8 cellular contexts compared by ENCODE assay signal in the genomic region with DNA sequence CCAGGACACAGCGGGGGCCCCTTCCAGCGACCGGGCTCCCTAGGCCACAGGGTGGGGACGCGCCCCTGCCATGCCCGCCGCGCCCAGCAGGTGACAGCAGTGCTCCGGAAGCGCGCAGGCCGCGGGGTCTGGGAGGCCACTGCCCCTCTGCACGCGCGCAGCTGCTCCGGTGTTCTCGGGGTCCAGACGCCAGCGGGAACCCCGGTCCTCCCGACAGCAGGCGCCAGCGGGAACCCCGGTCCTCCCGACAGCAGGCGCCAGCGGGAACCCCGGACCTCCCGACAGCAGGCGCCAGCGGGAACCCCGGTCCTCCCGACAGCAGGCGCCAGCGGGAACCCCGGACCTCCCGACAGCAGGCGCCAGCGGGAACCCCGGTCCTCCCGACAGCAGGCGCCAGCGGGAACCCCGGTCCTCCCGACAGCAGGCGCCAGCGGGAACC. TPM values are rescaled to one million over a fixed set of nuclear protein-coding genes. Genes with fewer than 3 reads are reported as not detected.
A peak's percentile ranks its signal among the peaks of the same experiment; 100 is the strongest.
DNase-seq lines count a peak whose midpoint lies in the region; ATAC-seq and TF ChIP-seq lines count a peak whose summit lies in the region.
"Not testable (repeated sequence)": the region's sequence is repeated elsewhere in the genome, so short reads cannot be mapped to it uniquely, and the experiment has no call there.

No MANE protein-coding gene starts in this region.

- DNase-seq in NCI-H2081 (lab: John Stamatoyannopoulos, UW) (peak; percentile 21 to 29), astrocyte of the hippocampus (ENCODE audit: low read depth, low spot score) (peak; percentile 84), hepatic stellate cell (ENCODE audit: low spot score) (peak; percentile 73), progenitor cell of endocrine pancreas (ENCODE audit: low spot score, unreplicated experiment) (peak; percentile 76)
- not testable (repeated sequence) for DNase-seq in type B pancreatic cell (ENCODE audit: extremely low spot score, unreplicated experiment)

- H3K27me3 Mint-ChIP-seq in progenitor cell of endocrine pancreas: peaks cover 17% of the 10 kb centered on the region
- peaks cover 14% of the 10 kb centered on the region for H3K27me3 Mint-ChIP-seq in type B pancreatic cell

- H3K9me3 Mint-ChIP-seq in progenitor cell of endocrine pancreas (ENCODE audit: low read depth); type B pancreatic cell: not testable (repeated sequence)

- not testable (repeated sequence) for H3K4me3 Mint-ChIP-seq in progenitor cell of endocrine pancreas (ENCODE audit: low read depth); type B pancreatic cell

- not testable (repeated sequence) for H3K27ac Mint-ChIP-seq in progenitor cell of endocrine pancreas, type B pancreatic cell

- peak; percentile 75 for ATAC-seq in HG02678 (IDR thresholded peaks at IDR 0.05; ENCODE audit: unreplicated experiment)

- H3K4me3 ChIP-seq in WI38 (ENCODE audit: low read depth, low read length): not testable (repeated sequence)

- TF ChIP-seq CTCF in GM12874 (IDR thresholded peaks at IDR 0.05; ENCODE audit: insufficient read depth, low read depth, low read length) (peak; percentile 91), WI38 (IDR thresholded peaks at IDR 0.05; ENCODE audit: low read depth, low read length) (peak; percentile 76), progenitor cell of endocrine pancreas (IDR thresholded peaks at IDR 0.05; ENCODE audit: unreplicated experiment) (peak; percentile 84), type B pancreatic cell (conservative IDR thresholded peaks at IDR 0.05) (peak; percentile 83)

- H3K4me1 Mint-ChIP-seq in progenitor cell of endocrine pancreas (ENCODE audit: low read depth); type B pancreatic cell (ENCODE audit: unreplicated experiment): not testable (repeated sequence)

- H3K36me3 Mint-ChIP-seq in progenitor cell of endocrine pancreas (ENCODE audit: insufficient read depth); type B pancreatic cell: not testable (repeated sequence)

RNA-seq across cellular contexts. Expression of a gene that starts 32.6 kb away (rescaled TPM):
- 58.2 and 58.7 TPM in 2 replicates for total RNA-seq in progenitor cell of endocrine pancreas
- total RNA-seq in type B pancreatic cell (ENCODE audit: low replicate concordance): 46.3 and 50.0 TPM in 2 replicates

RNA-seq across cellular contexts. Expression of a gene that starts 45.5 kb away (rescaled TPM):
- total RNA-seq in progenitor cell of endocrine pancreas: 10.3 and 10.7 TPM in 2 replicates
- 15.7 and 18.1 TPM in 2 replicates for total RNA-seq in type B pancreatic cell (ENCODE audit: low replicate concordance)
